In genomic region chrX:11427082-11428033, GRCh38 we compare ENCODE assay signal across 8 cellular contexts.
DNase-seq lines count a peak whose midpoint lies in the region; ATAC-seq and TF ChIP-seq lines count a peak whose summit lies in the region.

No MANE protein-coding gene starts in this region.

- H3K27ac Mint-ChIP-seq in nephron = peak overlapping the region in 2 of 3 experiments; percentile 35 to 41
- no peak overlapping the region for H3K27ac Mint-ChIP-seq in activated T-helper 17 cell treated with anti-CD3 and anti-CD28 coated beads, Interleukin-2, amount 50 U/mL, for 72 hours

- H3K4me1 ChIP-seq in HUES48 (ENCODE audit: control insufficient read depth, insufficient read depth, low read length) (peaks cover 6% of the 10 kb centered on the region; the same call in 1 of the 2 replicates), esophagus muscularis mucosa (peaks cover 5 to 64% (median 37%) of the 10 kb centered on the region in 4 donors)

- no peak for TF ChIP-seq EP300 in esophagus muscularis mucosa (IDR thresholded peaks at IDR 0.05)

- DNase-seq in GM06990 (ENCODE audit: extremely low read depth, insufficient read length) = peak; percentile 42
- DNase-seq in esophagus muscularis mucosa (ENCODE audit: extremely low spot score) = no peak
- DNase-seq in SHP77 treated with DMSO at 0.1 percent for 48 hours (lab: John Stamatoyannopoulos, UW) = no peak

- no peaks in the 10 kb centered on the region for H3K36me3 Mint-ChIP-seq in nephron (ENCODE audit: low read depth)
- no peaks in the 10 kb centered on the region for H3K36me3 Mint-ChIP-seq in activated T-helper 17 cell treated with anti-CD3 and anti-CD28 coated beads, Interleukin-2, amount 50 U/mL, for 72 hours (ENCODE audit: low read depth)

- H3K9me3 Mint-ChIP-seq in nephron = peaks cover 9% of the 10 kb centered on the region
- no peaks in the 10 kb centered on the region for H3K9me3 Mint-ChIP-seq in activated T-helper 17 cell treated with anti-CD3 and anti-CD28 coated beads, Interleukin-2, amount 50 U/mL, for 72 hours

- H3K9me3 ChIP-seq in HUES48 (ENCODE audit: control insufficient read depth, insufficient read depth, low read length) (no peaks in the 10 kb centered on the region), esophagus muscularis mucosa (no peaks in the 10 kb centered on the region)

- peaks cover 12% of the 10 kb centered on the region for H3K4me1 Mint-ChIP-seq in nephron
- no peaks in the 10 kb centered on the region for H3K4me1 Mint-ChIP-seq in activated T-helper 17 cell treated with anti-CD3 and anti-CD28 coated beads, Interleukin-2, amount 50 U/mL, for 72 hours

- no peak for ATAC-seq in activated T-helper 17 cell treated with anti-CD3 and anti-CD28 coated beads, Interleukin-2, amount 50 U/mL, for 72 hours (replicated peaks)
- ATAC-seq in HG03108 (IDR thresholded peaks at IDR 0.05; ENCODE audit: unreplicated experiment) = no peak
- no peak for ATAC-seq in HG02938 (IDR thresholded peaks at IDR 0.05; ENCODE audit: unreplicated experiment)

- H3K27me3 ChIP-seq in GM06990 (replicated peaks; ENCODE audit: control insufficient read depth, insufficient read depth, low read length) = no peaks in the 10 kb centered on the region
- H3K27me3 ChIP-seq in HUES48 (ENCODE audit: control insufficient read depth, insufficient read depth, low read length) = peaks cover 53% of the 10 kb centered on the region
- no peaks in the 10 kb centered on the region for H3K27me3 ChIP-seq in esophagus muscularis mucosa

- 25% methylated on average over 37 of the region's 72 CpGs for WGBS in esophagus muscularis mucosa

- no peak overlapping the region for H3K9ac ChIP-seq in HUES48 (ENCODE audit: low read depth, low read length)

- peaks cover 13% of the 10 kb centered on the region for H3K27me3 Mint-ChIP-seq in nephron (ENCODE audit: low read depth)
- H3K27me3 Mint-ChIP-seq in activated T-helper 17 cell treated with anti-CD3 and anti-CD28 coated beads, Interleukin-2, amount 50 U/mL, for 72 hours = peaks cover 13% of the 10 kb centered on the region

- intact Hi-C loops in esophagus muscularis mucosa (cut with DNase I) = no loop called here

- TF ChIP-seq CTCF in GM06990 (IDR thresholded peaks at IDR 0.05; ENCODE audit: insufficient read depth, low read length, poor library complexity, severe bottlenecking) (peak; percentile 43), esophagus muscularis mucosa (IDR thresholded peaks at IDR 0.05) (peak; percentile 33 to 51 (median 35)), nephron (IDR thresholded peaks at IDR 0.05; ENCODE audit: unreplicated experiment in 3 of 3) (peak in 1 of 3 experiments; percentile 29)

- H3K27ac ChIP-seq in HUES48 (ENCODE audit: low read depth, low read length) (no peak overlapping the region), esophagus muscularis mucosa (replicated peaks in 1 of 4) (peak overlapping the region; percentile 81 to 86 (median 84))

- no peak for TF ChIP-seq POLR2A in esophagus muscularis mucosa (IDR thresholded peaks at IDR 0.05; ENCODE audit: low read depth)

- no peaks in the 10 kb centered on the region for H3K36me3 ChIP-seq in GM06990 (ENCODE audit: control insufficient read depth, insufficient read depth, low read length)
- no peaks in the 10 kb centered on the region for H3K36me3 ChIP-seq in HUES48 (ENCODE audit: control insufficient read depth, insufficient read depth, low read length)
- H3K36me3 ChIP-seq in esophagus muscularis mucosa = no peaks in the 10 kb centered on the region

- peak overlapping the region; percentile 76 to 83 (median 81) for H3K4me3 Mint-ChIP-seq in nephron
- H3K4me3 Mint-ChIP-seq in activated T-helper 17 cell treated with anti-CD3 and anti-CD28 coated beads, Interleukin-2, amount 50 U/mL, for 72 hours = no peak overlapping the region

- peak overlapping the region; percentile 64 for H3K4me3 ChIP-seq in GM06990 (replicated peaks; ENCODE audit: low read depth, low read length)
- peak overlapping the region; percentile 84 for H3K4me3 ChIP-seq in HUES48 (ENCODE audit: low read depth, low read length)
- H3K4me3 ChIP-seq in esophagus muscularis mucosa = peak overlapping the region; percentile 58 to 70 (median 63)
